Comparison of ENCODE assay signal across 1 cellular context in the genomic region with DNA sequence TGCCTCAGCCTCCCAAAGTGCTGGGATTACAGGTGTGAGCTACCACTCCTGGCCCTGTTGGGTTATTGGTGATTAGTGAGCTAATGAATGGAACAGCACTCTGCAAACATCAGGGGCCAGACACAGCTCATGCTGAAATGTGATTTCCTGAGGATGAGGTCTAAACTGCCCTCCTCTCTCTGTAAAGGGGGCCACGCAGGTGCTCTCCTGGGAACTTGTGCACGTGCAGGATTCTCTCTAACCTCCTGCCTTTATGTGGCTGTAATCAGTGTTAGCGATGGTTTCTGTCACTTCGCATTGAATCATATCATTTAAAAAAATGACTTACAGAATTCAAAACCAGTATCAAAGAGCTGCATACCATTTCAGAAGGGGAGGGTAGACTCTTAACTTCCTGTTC.
TF ChIP-seq lines count a peak whose summit lies in the region.

No MANE protein-coding gene starts in this region.

TF ChIP-seq in HepG2, 621 proteins besides CTCF, POLR2A, EP300 and RAD21:
- TF ChIP-seq, protein P1, sequence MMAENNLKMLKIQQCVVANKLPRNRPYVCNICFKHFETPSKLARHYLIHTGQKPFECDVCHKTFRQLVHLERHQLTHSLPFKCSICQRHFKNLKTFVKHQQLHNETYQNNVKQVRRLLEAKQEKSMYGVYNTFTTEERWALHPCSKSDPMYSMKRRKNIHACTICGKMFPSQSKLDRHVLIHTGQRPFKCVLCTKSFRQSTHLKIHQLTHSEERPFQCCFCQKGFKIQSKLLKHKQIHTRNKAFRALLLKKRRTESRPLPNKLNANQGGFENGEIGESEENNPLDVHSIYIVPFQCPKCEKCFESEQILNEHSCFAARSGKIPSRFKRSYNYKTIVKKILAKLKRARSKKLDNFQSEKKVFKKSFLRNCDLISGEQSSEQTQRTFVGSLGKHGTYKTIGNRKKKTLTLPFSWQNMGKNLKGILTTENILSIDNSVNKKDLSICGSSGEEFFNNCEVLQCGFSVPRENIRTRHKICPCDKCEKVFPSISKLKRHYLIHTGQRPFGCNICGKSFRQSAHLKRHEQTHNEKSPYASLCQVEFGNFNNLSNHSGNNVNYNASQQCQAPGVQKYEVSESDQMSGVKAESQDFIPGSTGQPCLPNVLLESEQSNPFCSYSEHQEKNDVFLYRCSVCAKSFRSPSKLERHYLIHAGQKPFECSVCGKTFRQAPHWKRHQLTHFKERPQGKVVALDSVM (CRISPR knock-in tag; IDR thresholded peaks at IDR 0.05): 0 out of 2 replicates have a peak, but pooled peaks have one; percentile 2
- TF ChIP-seq U2AF2 (IDR thresholded peaks at IDR 0.05; ENCODE audit: low read depth, low read length): no peak
